ENCODE assay signal across 23 cellular contexts in genomic region chr7:112058654-112059053, GRCh38.
A peak's percentile ranks its signal among the peaks of the same experiment; 100 is the strongest.
DNase-seq lines count a peak whose midpoint lies in the region; ATAC-seq, FAIRE-seq and TF ChIP-seq lines count a peak whose summit lies in the region.
"Had no signal": no experiment of that assay in that cellular context is flagged by ENCODE, and none has a peak within 500 bp of the region (broad histone marks: within the 10 kb centered on the region; RNA-seq: fewer than 3 reads in every experiment).

No MANE protein-coding gene starts in this region.

- H3K36me3 Mint-ChIP-seq in glutamatergic neuron (ENCODE audit: unreplicated experiment): no peaks in the 10 kb centered on the region
- no peaks in the 10 kb centered on the region for H3K36me3 Mint-ChIP-seq in effector memory CD8-positive, alpha-beta T cell (ENCODE audit: insufficient read depth)

- H3K36me3 ChIP-seq in trophoblast cell (ENCODE audit: control insufficient read depth in 1 of 2, insufficient read depth in 2 of 2, low read length in 2 of 2): no peaks in the 10 kb centered on the region

- no peak for FAIRE-seq in GM12891 (lab: Jason Lieb, UNC)
- FAIRE-seq: RCC 7860 had no signal

- no peak overlapping the region for H4K12ac ChIP-seq in trophoblast cell (ENCODE audit: low read depth, low read length)

- peaks cover 2% of the 10 kb centered on the region for H3K79me1 ChIP-seq in trophoblast cell (ENCODE audit: low read length)

- no peak overlapping the region for H3K18ac ChIP-seq in trophoblast cell (ENCODE audit: low read length)

- no peak overlapping the region for H2BK120ac ChIP-seq in trophoblast cell (ENCODE audit: insufficient read depth, low read length, poor library complexity)

- H3K9ac ChIP-seq in trophoblast cell (ENCODE audit: low read length): no peak overlapping the region

- no peak overlapping the region for H2BK12ac ChIP-seq in trophoblast cell (ENCODE audit: low read length)

- H3K27ac ChIP-seq in trophoblast cell (ENCODE audit: low read depth, low read length): peak overlapping the region; percentile 34
- H3K27ac ChIP-seq: 22Rv1 had no signal

- no peak overlapping the region for H3K4me3 ChIP-seq in trophoblast cell (ENCODE audit: low read depth, low read length)

- no peak overlapping the region for H2AK5ac ChIP-seq in trophoblast cell (ENCODE audit: low read length)

- no peak overlapping the region for H4K8ac ChIP-seq in trophoblast cell (ENCODE audit: low read depth, low read length)

- H3K27ac Mint-ChIP-seq in glutamatergic neuron (ENCODE audit: unreplicated experiment): peak overlapping the region; percentile 24
- H3K27ac Mint-ChIP-seq in effector memory CD8-positive, alpha-beta T cell: no peak overlapping the region

- H4K91ac ChIP-seq in trophoblast cell (ENCODE audit: low read depth, low read length): no peak overlapping the region

- no peaks in the 10 kb centered on the region for H3K9me3 Mint-ChIP-seq in glutamatergic neuron (ENCODE audit: unreplicated experiment)
- no peaks in the 10 kb centered on the region for H3K9me3 Mint-ChIP-seq in effector memory CD8-positive, alpha-beta T cell

- no peak overlapping the region for H3K4me2 ChIP-seq in trophoblast cell (ENCODE audit: low read length)

- no peak overlapping the region for H2BK5ac ChIP-seq in trophoblast cell (ENCODE audit: low read depth, low read length, poor library complexity)

- no peaks in the 10 kb centered on the region for H3K27me3 Mint-ChIP-seq in glutamatergic neuron (ENCODE audit: unreplicated experiment)
- H3K27me3 Mint-ChIP-seq in effector memory CD8-positive, alpha-beta T cell: peaks cover 0 to 13% of the 10 kb centered on the region in 2 donors

- H3K4me3 Mint-ChIP-seq in glutamatergic neuron (ENCODE audit: unreplicated experiment): no peak overlapping the region
- H3K4me3 Mint-ChIP-seq in effector memory CD8-positive, alpha-beta T cell: no peak overlapping the region

- H3K4me1 Mint-ChIP-seq in glutamatergic neuron (ENCODE audit: low read depth, unreplicated experiment): peaks cover 20% of the 10 kb centered on the region
- no peaks in the 10 kb centered on the region for H3K4me1 Mint-ChIP-seq in effector memory CD8-positive, alpha-beta T cell (ENCODE audit: low read depth in 2 of 2)

- DNase-seq in NCI-H82 (lab: John Stamatoyannopoulos, UW) (peak; percentile 34), NCI-H82 treated with DMSO at 0.1 percent for 48 hours (lab: John Stamatoyannopoulos, UW; ENCODE audit: unreplicated experiment) (no peak), SK-N-DZ (ENCODE audit: low spot score) (peak; percentile 62), glutamatergic neuron (no peak), trophoblast cell (no peak), GM12891 (ENCODE audit: insufficient read length, low spot score) (no peak), NCI-H446 (lab: John Stamatoyannopoulos, UW) (no peak)
- no peak for DNase-seq in effector memory CD8-positive, alpha-beta T cell
- DNase-seq: ACHN, Calu3, H7, Karpas-422, MV-4-11, NCI-H1105, NCI-H1436 treated with DMSO at 0.1 percent for 48 hours, NCI-H2029, NCI-H446 treated with DMSO at 0.1 percent for 48 hours, NCI-H526, OCI-M1, SIG-M5 had no signal

- H3K79me2 ChIP-seq in trophoblast cell (ENCODE audit: control insufficient read depth, insufficient read depth, low read length, poor library complexity): no peaks in the 10 kb centered on the region

- no peak overlapping the region for H3K23ac ChIP-seq in trophoblast cell (ENCODE audit: low read length)

- no CpG with 5 or more reads among the region's 1 CpG for WGBS in trophoblast cell (ENCODE audit: extremely low coverage, insufficient coverage, insufficient read length)

- H2AFZ ChIP-seq in trophoblast cell (ENCODE audit: insufficient read depth, low read length, poor library complexity): no peak overlapping the region

- TF ChIP-seq CTCF in glutamatergic neuron (IDR thresholded peaks at IDR 0.05; ENCODE audit: partially characterized antibody, unreplicated experiment): no peak

- no peaks in the 10 kb centered on the region for H3K9me3 ChIP-seq in trophoblast cell (ENCODE audit: insufficient read depth, low read depth, low read length)

- peaks cover 4 to 10% of the 10 kb centered on the region in 2 experiments for H3K4me1 ChIP-seq in trophoblast cell (ENCODE audit: control insufficient read depth in 1 of 2, insufficient read depth in 2 of 2, low read length in 2 of 2)

- no peaks in the 10 kb centered on the region for H3K27me3 ChIP-seq in trophoblast cell (ENCODE audit: insufficient read depth, low read length)

- no peak overlapping the region for H3K4ac ChIP-seq in trophoblast cell (ENCODE audit: low read depth, low read length)

- no peak overlapping the region for H3K14ac ChIP-seq in trophoblast cell (ENCODE audit: low read length)

- no peak for ATAC-seq in effector memory CD8-positive, alpha-beta T cell (replicated peaks)
- ATAC-seq: SK-N-SH treated with all-trans-retinoic acid at 6 μM for 48 hours had no signal

- no peak for TF ChIP-seq POLR2A in GM12891 (IDR thresholded peaks at IDR 0.05; ENCODE audit: low read depth, low read length)

TF ChIP-seq in GM12891, 5 proteins besides CTCF, POLR2A, EP300 and RAD21:
- no peak for TF ChIP-seq POLR2AphosphoS5 (IDR thresholded peaks at IDR 0.05; ENCODE audit: low read depth, low read length)
- TF ChIP-seq PAX5 (IDR thresholded peaks at IDR 0.05; ENCODE audit: insufficient read depth, low read length, severe bottlenecking): no peak
- no peak for TF ChIP-seq POU2F2 (IDR thresholded peaks at IDR 0.05; ENCODE audit: low read depth, low read length)
- no peak for TF ChIP-seq TAF1 (IDR thresholded peaks at IDR 0.05; ENCODE audit: low read depth, low read length)
- TF ChIP-seq SPI1 (IDR thresholded peaks at IDR 0.05; ENCODE audit: low read depth, low read length): no peak

Comparison
In these comparisons a context has a peak if more than half of its experiments do, and no peak if none do; other contexts are left out.
1. DNase-seq: peak in NCI-H82 (single experiment) and SK-N-DZ (single experiment); none in NCI-H82 treated with DMSO at 0.1 percent for 48 hours (single experiment), glutamatergic neuron (single experiment), trophoblast cell (0 of 2), GM12891 (single experiment), effector memory CD8-positive, alpha-beta T cell (0 of 3) and NCI-H446 (0 of 2).